Comparison of ENCODE assay signal across 8 cellular contexts in genomic region chr6:30828027-30828962, GRCh38. TPM values are rescaled to one million over a fixed set of nuclear protein-coding genes. Genes with fewer than 3 reads are reported as not detected.
A peak's percentile ranks its signal among the peaks of the same experiment; 100 is the strongest.
DNase-seq lines count a peak whose midpoint lies in the region; ATAC-seq and TF ChIP-seq lines count a peak whose summit lies in the region.

No MANE protein-coding gene starts in this region.

- no peak overlapping the region for H3K4me3 ChIP-seq in SJCRH30
- no peak overlapping the region for H3K4me3 ChIP-seq in foreskin fibroblast (ENCODE audit: low read depth in 1 of 2, low read length in 2 of 2)

- H3K36me3 Mint-ChIP-seq in neural crest cell (ENCODE audit: low read depth) = no peaks in the 10 kb centered on the region

- TF ChIP-seq CTCF in foreskin fibroblast (IDR thresholded peaks at IDR 0.05; ENCODE audit: low read depth, low read length) (peak; percentile 98), neural crest cell (conservative IDR thresholded peaks at IDR 0.05) (peak; percentile 97)

- no peak overlapping the region for H3K4me3 Mint-ChIP-seq in neural crest cell

- H3K27me3 Mint-ChIP-seq in neural crest cell (ENCODE audit: low read depth) = no peaks in the 10 kb centered on the region

- H3K27ac ChIP-seq in SJCRH30 = 0 out of 2 replicates have a peak overlapping the region, but pooled peaks have one; percentile 12

- no peaks in the 10 kb centered on the region for H3K36me3 ChIP-seq in SJCRH30

- peak; percentile 85 for DNase-seq in D341Med (ENCODE audit: low spot score)
- DNase-seq in KG1 (lab: John Stamatoyannopoulos, UW) = peak; percentile 26
- peak; percentile 77 to 88 for DNase-seq in SJCRH30
- peak; percentile 68 for DNase-seq in activated gamma-delta T cell treated with anti-CD3 and anti-CD28 coated beads, Interleukin-2, amount 50 U/mL, for 16 hours (ENCODE audit: low read depth)
- peak; percentile 84 to 94 for DNase-seq in foreskin fibroblast
- DNase-seq in neural crest cell (ENCODE audit: low read depth, low spot score) = peak; percentile 95
- peak; percentile 94 for DNase-seq in stimulated activated naive CD8-positive, alpha-beta T cell treated with anti-CD3 and anti-CD28 coated beads, Interleukin-15, Interleukin-2, amounts not matched to agents 100 U/mL and 50 U/mL, for 24 hours

- peaks cover 17% of the 10 kb centered on the region for H3K4me1 ChIP-seq in SJCRH30

- peaks cover 10% of the 10 kb centered on the region for H3K4me1 Mint-ChIP-seq in neural crest cell

- H3K9me3 Mint-ChIP-seq in neural crest cell = no peaks in the 10 kb centered on the region

- no peaks in the 10 kb centered on the region for H3K27me3 ChIP-seq in SJCRH30

- ATAC-seq in stimulated activated naive CD8-positive, alpha-beta T cell treated with anti-CD3 and anti-CD28 coated beads, Interleukin-15, Interleukin-2, amounts not matched to agents 100 U/mL and 50 U/mL, for 24 hours = peak; percentile 80
- ATAC-seq in GM19324 (IDR thresholded peaks at IDR 0.05; ENCODE audit: low FRiP score, unreplicated experiment) = no peak

- no peaks in the 10 kb centered on the region for H3K9me3 ChIP-seq in SJCRH30 (replicated peaks)

- peak overlapping the region; percentile 10 for H3K27ac Mint-ChIP-seq in neural crest cell (ENCODE audit: unreplicated experiment)

RNA-seq across cellular contexts. Expression of gene DDR1, which starts 56.0 kb away (rescaled TPM):
- total RNA-seq in SJCRH30 (2014; rRNA removed; shearing (Covaris generic)) = 73.2 and 80.9 TPM in 2 replicates
- 160 and 178 TPM in 2 replicates for total RNA-seq in neural crest cell

Comparison
In these comparisons a context has a peak if more than half of its experiments do, and no peak if none do; other contexts are left out.
1. DNase-seq: peak in every context shown above with its lines; median percentile 95 in neural crest cell; 94 in stimulated activated naive CD8-positive, alpha-beta T cell treated with anti-CD3 and anti-CD28 coated beads, Interleukin-15, Interleukin-2, amounts not matched to agents 100 U/mL and 50 U/mL, for 24 hours; 89 in foreskin fibroblast; 85 in D341Med; 82 in SJCRH30; 68 in activated gamma-delta T cell treated with anti-CD3 and anti-CD28 coated beads, Interleukin-2, amount 50 U/mL, for 16 hours; 26 in KG1.